In genomic region chr12:14803830-14804160, GRCh38 we compare ENCODE assay signal across 8 cellular contexts. TPM values are rescaled to one million over a fixed set of nuclear protein-coding genes. Genes with fewer than 3 reads are reported as not detected.
DNase-seq lines count a peak whose midpoint lies in the region; ATAC-seq and TF ChIP-seq lines count a peak whose summit lies in the region.

No MANE protein-coding gene starts in this region.

- H3K9ac ChIP-seq in muscle layer of colon (ENCODE audit: low read length), result peak overlapping the region; percentile 93

- H3K4me3 ChIP-seq in AG09309 (ENCODE audit: control insufficient read depth, low read depth, low read length), result peak overlapping the region; percentile 95
- H3K4me3 ChIP-seq in cardiac fibroblast (replicated peaks in 1 of 2; ENCODE audit: low read depth in 2 of 2, low read length in 2 of 2), result peak overlapping the region; percentile 68 to 96
- peak overlapping the region; percentile 81 to 89 for H3K4me3 ChIP-seq in muscle layer of colon (ENCODE audit: low read depth in 1 of 2, low read length in 2 of 2)

- no peaks in the 10 kb centered on the region for H3K27me3 ChIP-seq in muscle layer of colon (ENCODE audit: control insufficient read depth in 1 of 2, insufficient read depth in 2 of 2, low read length in 2 of 2)

- peaks cover 10% of the 10 kb centered on the region for H3K36me3 ChIP-seq in muscle layer of colon (ENCODE audit: insufficient read depth, low read length)

- no peak for TF ChIP-seq CTCF in AG09309 (IDR thresholded peaks at IDR 0.05; ENCODE audit: control insufficient read depth, insufficient read depth, low read depth, low read length, missing control alignments)
- TF ChIP-seq CTCF in cardiac fibroblast (IDR thresholded peaks at IDR 0.05; ENCODE audit: low read depth, low read length), result no peak

- ATAC-seq in GM21381 (IDR thresholded peaks at IDR 0.05; ENCODE audit: unreplicated experiment) (peak; percentile 19), HG03571 (IDR thresholded peaks at IDR 0.05; ENCODE audit: unreplicated experiment) (peak; percentile 8)

- peak overlapping the region; percentile 93 for H3K27ac ChIP-seq in muscle layer of colon (ENCODE audit: low read depth, low read length)

- H3K4me1 ChIP-seq in muscle layer of colon (ENCODE audit: insufficient read depth, low read length), result peaks cover 12% of the 10 kb centered on the region

- H3K9me3 ChIP-seq in muscle layer of colon (ENCODE audit: low read length), result no peaks in the 10 kb centered on the region

- DNase-seq in AG09309 (ENCODE audit: low read depth) (no peak), cardiac fibroblast (ENCODE audit: low read depth in 2 of 2) (no peak), A172 (ENCODE audit: low spot score) (no peak), NOMO-1 treated with dmso at 0.1 percent for 144 hours (lab: John Stamatoyannopoulos, UW; ENCODE audit: unreplicated experiment) (no peak)
- no peak for DNase-seq in stimulated activated CD4-positive, alpha-beta T cell treated with anti-CD3 and anti-CD28 coated beads, Interleukin-4, amount 100 ng/mL, for 1 hour

RNA-seq across cellular contexts. Expression of gene C12orf60, which starts 0.3 kb away (rescaled TPM):
- total RNA-seq in A172 (2014; rRNA removed; shearing (Covaris generic)), result 0.05 and 1.0 TPM in 2 replicates

RNA-seq across cellular contexts. Expression of gene WBP11, which starts 0.5 kb away (rescaled TPM):
- 7.8 and 10.6 TPM in 2 replicates for total RNA-seq in A172 (2014; rRNA removed; shearing (Covaris generic))

RNA-seq across cellular contexts. Expression of gene SMCO3, which starts 10.2 kb away (rescaled TPM):
- not detected in 2 replicates for total RNA-seq in A172 (2014; rRNA removed; shearing (Covaris generic))

RNA-seq across cellular contexts. Expression of gene ART4, which starts 39.5 kb away (rescaled TPM):
- total RNA-seq in A172 (2014; rRNA removed; shearing (Covaris generic)), result not detected in 2 replicates
